In the genomic region with DNA sequence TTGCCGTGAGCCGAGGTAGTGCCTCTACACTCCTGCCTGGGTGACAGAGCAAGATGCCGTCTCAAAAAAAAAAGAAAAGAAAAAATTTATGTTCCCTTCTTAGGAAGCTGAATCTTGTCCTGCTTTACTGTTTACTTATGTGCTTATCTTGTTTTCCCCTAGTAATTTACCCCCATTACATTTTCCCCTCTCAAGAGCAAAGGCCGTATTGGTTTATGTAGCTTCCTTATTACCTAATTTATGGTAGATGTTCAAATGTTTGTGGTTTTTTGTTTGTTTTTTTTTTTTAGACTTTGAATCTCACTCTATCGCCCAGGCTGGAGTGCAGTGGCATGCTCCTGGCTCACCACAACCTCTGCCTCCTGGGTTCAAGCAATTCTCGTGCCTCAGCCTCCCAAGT, we compare ENCODE assay signal across 13 cellular contexts. TPM values are rescaled to one million over a fixed set of nuclear protein-coding genes. Genes with fewer than 3 reads are reported as not detected.
"Had no signal": no experiment of that assay in that cellular context is flagged by ENCODE, and none has a peak within 500 bp of the region (broad histone marks: within the 10 kb centered on the region; RNA-seq: fewer than 3 reads in every experiment).

No MANE protein-coding gene starts in this region.

- H3K36me3 Mint-ChIP-seq: memory B cell had no signal

- H3K4me1 ChIP-seq: ascending aorta, parathyroid adenoma had no signal

- H3K4me3 Mint-ChIP-seq: activated naive CD8-positive, alpha-beta T cell treated with anti-CD3 and anti-CD28 coated beads, Interleukin-2, amount 50 U/mL, for 24 hours; memory B cell had no signal

- FAIRE-seq: keratinocyte, TTC549, urothelium cell line had no signal

- H3K9me3 Mint-ChIP-seq: activated naive CD8-positive, alpha-beta T cell treated with anti-CD3 and anti-CD28 coated beads, Interleukin-2, amount 50 U/mL, for 24 hours; memory B cell had no signal

- H3K27me3 ChIP-seq: ascending aorta had no signal

- H3K27ac Mint-ChIP-seq: activated naive CD8-positive, alpha-beta T cell treated with anti-CD3 and anti-CD28 coated beads, Interleukin-2, amount 50 U/mL, for 24 hours; memory B cell had no signal

- H3K4me3 ChIP-seq: ascending aorta, coronary artery, left ventricle myocardium inferior, skin epidermis had no signal

- H3K27ac ChIP-seq: ascending aorta, coronary artery, left ventricle myocardium inferior, parathyroid adenoma had no signal

- H3K36me3 ChIP-seq: ascending aorta, left ventricle myocardium inferior had no signal

- H3K27me3 Mint-ChIP-seq: activated naive CD8-positive, alpha-beta T cell treated with anti-CD3 and anti-CD28 coated beads, Interleukin-2, amount 50 U/mL, for 24 hours; memory B cell had no signal

- DNase-seq: activated CD4-positive, CD25-positive, alpha-beta regulatory T cell; activated gamma-delta T cell; activated naive CD8-positive, alpha-beta T cell treated with anti-CD3 and anti-CD28 coated beads, Interleukin-2, amount 50 U/mL, for 24 hours; left ventricle myocardium inferior had no signal

- ATAC-seq: activated naive CD8-positive, alpha-beta T cell treated with anti-CD3 and anti-CD28 coated beads, Interleukin-2, amount 50 U/mL, for 24 hours had no signal

- H3K9me3 ChIP-seq: ascending aorta, left ventricle myocardium inferior had no signal

RNA-seq across cellular contexts. Expression of gene SLC52A1, which starts 10.3 kb away (rescaled TPM):
- total RNA-seq: ascending aorta, left ventricle myocardium inferior had no signal

RNA-seq across cellular contexts. Expression of gene INCA1, which starts 48.2 kb away (rescaled TPM):
- total RNA-seq: ascending aorta, epithelial cell of proximal tubule had no signal
